Comparison of ENCODE assay signal across 24 cellular contexts in the genomic region with DNA sequence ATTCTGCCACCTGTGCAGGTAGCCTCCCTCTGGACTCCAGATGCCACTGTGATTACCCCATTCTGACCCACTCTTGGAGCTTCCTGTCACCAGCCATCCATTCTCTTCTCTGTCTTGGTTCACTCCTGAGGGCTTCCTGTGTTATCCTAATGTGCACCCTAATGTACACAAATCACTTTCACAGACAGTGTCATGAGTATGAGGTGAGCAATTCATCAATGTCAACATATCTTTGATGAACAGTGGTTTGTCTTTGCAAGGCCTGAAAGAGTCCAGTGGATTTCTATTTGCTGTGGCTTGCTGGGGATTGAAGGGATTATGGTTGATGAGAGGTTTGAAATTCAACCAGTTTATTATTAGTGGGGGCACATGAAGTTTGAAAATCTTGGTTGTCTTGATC.
A peak's percentile ranks its signal among the peaks of the same experiment; 100 is the strongest.
DNase-seq lines count a peak whose midpoint lies in the region; ATAC-seq, FAIRE-seq and TF ChIP-seq lines count a peak whose summit lies in the region.
"Had no signal": no experiment of that assay in that cellular context is flagged by ENCODE, and none has a peak within 500 bp of the region (broad histone marks: within the 10 kb centered on the region; RNA-seq: fewer than 3 reads in every experiment).

No MANE protein-coding gene starts in this region.

- H3K27me3 ChIP-seq in HepG2 (ENCODE audit: control insufficient read depth in 1 of 2, insufficient read depth in 2 of 2, low read length in 2 of 2) (no peaks in the 10 kb centered on the region), right lobe of liver (no peaks in the 10 kb centered on the region), lower lobe of right lung (ENCODE audit: low read depth) (no peaks in the 10 kb centered on the region)
- H3K27me3 ChIP-seq: BLaER1 had no signal

- DNase-seq in DMS53 (lab: John Stamatoyannopoulos, UW) (peak; percentile 50), DMS53 treated with DMSO at 0.1 percent for 48 hours (lab: John Stamatoyannopoulos, UW; ENCODE audit: unreplicated experiment) (no peak), HepG2 (ENCODE audit: low spot score) (peak; percentile 69), right lobe of liver (no peak), NCI-H146 treated with DMSO at 0.1 percent for 48 hours (lab: John Stamatoyannopoulos, UW; ENCODE audit: unreplicated experiment) (peak; percentile 17), lower lobe of right lung (no peak)
- DNase-seq: CD4-positive, CD25-positive, alpha-beta regulatory T cell; CD8-positive, alpha-beta T cell; DMS 273 treated with DMSO at 0.1 percent for 48 hours; EL; GF-D8; H9; HFFc6 had no signal

- H3K4me3 ChIP-seq in HepG2 (replicated peaks in 1 of 3; ENCODE audit: insufficient read depth in 1 of 3, low read depth in 2 of 3, low read length in 3 of 3) (no peak overlapping the region), right lobe of liver (no peak overlapping the region), lower lobe of right lung (no peak overlapping the region)
- H3K4me3 ChIP-seq: BLaER1, GM23338 had no signal

- H3K27ac ChIP-seq in HepG2 (ENCODE audit: extremely low read length, insufficient read depth, low read length) (no peak overlapping the region), right lobe of liver (no peak overlapping the region), lower lobe of right lung (no peak overlapping the region)
- H3K27ac ChIP-seq: 22Rv1, BLaER1, C4-2B had no signal

- H3K9me3 ChIP-seq in HepG2 (ENCODE audit: low read length) (no peaks in the 10 kb centered on the region), right lobe of liver (no peaks in the 10 kb centered on the region), lower lobe of right lung (no peaks in the 10 kb centered on the region)

- TF ChIP-seq EP300 in HepG2 (IDR thresholded peaks at IDR 0.05; ENCODE audit: low read depth in 2 of 2, low read length in 2 of 2), result peak in 1 of 2 experiments; percentile 46; a peak in 1 of 4 replicates
- no peak; the same call in 1 of the 2 replicates for TF ChIP-seq EP300 in HepG2 (CRISPR knock-in tag; IDR thresholded peaks at IDR 0.05; ENCODE audit: borderline replicate concordance)

- no peaks in the 10 kb centered on the region for H3K79me2 ChIP-seq in HepG2 (ENCODE audit: insufficient read depth, low read length)

- TF ChIP-seq POLR2A in HepG2 (IDR thresholded peaks at IDR 0.05; ENCODE audit: insufficient read depth in 1 of 2, low read depth in 2 of 2, low read length in 2 of 2), result no peak
- TF ChIP-seq POLR2A in right lobe of liver (IDR thresholded peaks at IDR 0.05), result no peak

- ATAC-seq in HepG2, result peak; percentile 76
- ATAC-seq in right lobe of liver, result no peak
- no peak for ATAC-seq in lower lobe of right lung
- no peak for ATAC-seq in GM21526 (IDR thresholded peaks at IDR 0.05; ENCODE audit: low FRiP score, unreplicated experiment)
- no peak for ATAC-seq in GM18873 (IDR thresholded peaks at IDR 0.05; ENCODE audit: low FRiP score, unreplicated experiment)
- ATAC-seq: CD8-positive, alpha-beta T cell; GM23338; HCT116 had no signal

- no peak for TF ChIP-seq RAD21 in HepG2 (CRISPR knock-in tag; IDR thresholded peaks at IDR 0.05)

- H3K4me2 ChIP-seq in HepG2 (ENCODE audit: low read depth, low read length), result no peak overlapping the region; the same call in 1 of the 2 replicates
- H3K4me2 ChIP-seq: BLaER1, GM23338 had no signal

- no TSS peak for BruUV-seq in HepG2 (replicated peaks; lab: Mats Ljungman, UMichigan)

- intact Hi-C loops in HepG2 (cut with micrococcal nuclease; ENCODE audit: unreplicated experiment) (no loop called here), right lobe of liver (cut with DNase I) (no loop called here), lower lobe of right lung (cut with DNase I) (no loop called here)

- TF ChIP-seq CTCF in HepG2 (CRISPR knock-in tag; IDR thresholded peaks at IDR 0.05) (no peak), right lobe of liver (IDR thresholded peaks at IDR 0.05) (no peak), lower lobe of right lung (IDR thresholded peaks at IDR 0.05) (no peak)

- in situ Hi-C loops in HepG2 (cut with HindIII; ENCODE audit: extremely low pct_ligation_motif_present, low pct_unique_long_range_greater_than_20kb), result no loop called here

- peaks cover 12% of the 10 kb centered on the region for H3K4me1 ChIP-seq in HepG2 (ENCODE audit: insufficient read depth, low read length)
- no peaks in the 10 kb centered on the region for H3K4me1 ChIP-seq in right lobe of liver
- H3K4me1 ChIP-seq in lower lobe of right lung, result no peaks in the 10 kb centered on the region
- H3K4me1 ChIP-seq: BLaER1 had no signal

- POLR2A ChIA-PET in HepG2 (lab: Yijun Ruan, JAX), result no interaction called here

- FAIRE-seq in HepG2 (lab: Jason Lieb, UNC), result no peak
- FAIRE-seq: A204.1, D721Med, GM12891, GM18507 had no signal

- H3K36me3 ChIP-seq in HepG2 (replicated peaks in 1 of 2; ENCODE audit: control insufficient read depth in 1 of 2, insufficient read depth in 2 of 2, low read length in 2 of 2), result no peaks in the 10 kb centered on the region
- no peaks in the 10 kb centered on the region for H3K36me3 ChIP-seq in right lobe of liver
- H3K36me3 ChIP-seq in lower lobe of right lung, result no peaks in the 10 kb centered on the region
- H3K36me3 ChIP-seq: BLaER1 had no signal

- H2AFZ ChIP-seq in HepG2 (ENCODE audit: low read length), result no peak overlapping the region
- H2AFZ ChIP-seq: GM23338 had no signal

- no peak overlapping the region for H3K9ac ChIP-seq in HepG2 (ENCODE audit: insufficient read depth, low read depth, low read length)
- H3K9ac ChIP-seq: BLaER1 had no signal

- no peaks in the 10 kb centered on the region for H4K20me1 ChIP-seq in HepG2 (ENCODE audit: insufficient read depth, low read length)
- H4K20me1 ChIP-seq: BLaER1 had no signal

- CTCF ChIA-PET in HepG2 (lab: Yijun Ruan, JAX; ENCODE audit: low intra/inter-chr PET ratio, low total read pairs), result no interaction called here

TF ChIP-seq in HepG2, 621 proteins besides CTCF, POLR2A, EP300 and RAD21 (continues in another document):
- TF ChIP-seq ZNF652 (CRISPR knock-in tag; IDR thresholded peaks at IDR 0.05; ENCODE audit: borderline replicate concordance, low read depth) (no peak), ZNF292 (CRISPR knock-in tag; IDR thresholded peaks at IDR 0.05; ENCODE audit: borderline replicate concordance, low read depth) (no peak; the same call in 1 of the 2 replicates), KDM1A (CRISPR knock-in tag; IDR thresholded peaks at IDR 0.05) (no peak), GABPA (IDR thresholded peaks at IDR 0.05; ENCODE audit: low read depth, low read length) (no peak), GABPA (CRISPR knock-in tag; IDR thresholded peaks at IDR 0.05; ENCODE audit: low read depth) (0 out of 2 replicates have a peak, but pooled peaks have one; percentile 15), RXRB (CRISPR knock-in tag; IDR thresholded peaks at IDR 0.05; ENCODE audit: borderline replicate concordance) (peak; percentile 59; the same call in 1 of the 2 replicates), GFI1 (CRISPR knock-in tag; IDR thresholded peaks at IDR 0.05; ENCODE audit: borderline replicate concordance) (peak; percentile 63; the same call in 1 of the 2 replicates), SOX13 (IDR thresholded peaks at IDR 0.05) (no peak), SOX13 (CRISPR knock-in tag; conservative IDR thresholded peaks at IDR 0.05 in 1 of 2, IDR thresholded peaks at IDR 0.05 in 1 of 2) (peak in 1 of 2 experiments; percentile 41; a peak in 1 of 4 replicates), SALL1 (CRISPR knock-in tag; IDR thresholded peaks at IDR 0.05) (peak; percentile 16; the same call in 1 of the 2 replicates), SUZ12 (IDR thresholded peaks at IDR 0.05; ENCODE audit: low read depth, low read length) (no peak), HOXA5 (CRISPR knock-in tag; IDR thresholded peaks at IDR 0.05) (peak; percentile 99), ZFYVE20 (CRISPR knock-in tag; IDR thresholded peaks at IDR 0.05; ENCODE audit: borderline replicate concordance, low read depth) (no peak), TCF7 (IDR thresholded peaks at IDR 0.05; ENCODE audit: low read depth) (peak; percentile 52), HOXA9 (CRISPR knock-in tag; IDR thresholded peaks at IDR 0.05; ENCODE audit: borderline replicate concordance) (peak; percentile 46; the same call in 1 of the 2 replicates), ZNF556 (CRISPR knock-in tag; IDR thresholded peaks at IDR 0.05; ENCODE audit: borderline replicate concordance) (no peak), HMG20B (CRISPR knock-in tag; conservative IDR thresholded peaks at IDR 0.05) (peak; percentile 49; the same call in 1 of the 2 replicates)
- TF ChIP-seq, protein P1, sequence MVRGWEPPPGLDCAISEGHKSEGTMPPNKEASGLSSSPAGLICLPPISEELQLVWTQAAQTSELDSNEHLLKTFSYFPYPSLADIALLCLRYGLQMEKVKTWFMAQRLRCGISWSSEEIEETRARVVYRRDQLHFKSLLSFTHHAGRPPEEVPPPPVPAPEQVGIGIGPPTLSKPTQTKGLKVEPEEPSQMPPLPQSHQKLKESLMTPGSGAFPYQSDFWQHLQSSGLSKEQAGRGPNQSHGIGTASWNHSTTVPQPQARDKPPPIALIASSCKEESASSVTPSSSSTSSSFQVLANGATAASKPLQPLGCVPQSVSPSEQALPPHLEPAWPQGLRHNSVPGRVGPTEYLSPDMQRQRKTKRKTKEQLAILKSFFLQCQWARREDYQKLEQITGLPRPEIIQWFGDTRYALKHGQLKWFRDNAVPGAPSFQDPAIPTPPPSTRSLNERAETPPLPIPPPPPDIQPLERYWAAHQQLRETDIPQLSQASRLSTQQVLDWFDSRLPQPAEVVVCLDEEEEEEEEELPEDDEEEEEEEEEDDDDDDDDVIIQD (CRISPR knock-in tag; IDR thresholded peaks at IDR 0.05; ENCODE audit: low read depth), result peak; percentile 36; the same call in 1 of the 2 replicates
- TF ChIP-seq, protein P2, sequence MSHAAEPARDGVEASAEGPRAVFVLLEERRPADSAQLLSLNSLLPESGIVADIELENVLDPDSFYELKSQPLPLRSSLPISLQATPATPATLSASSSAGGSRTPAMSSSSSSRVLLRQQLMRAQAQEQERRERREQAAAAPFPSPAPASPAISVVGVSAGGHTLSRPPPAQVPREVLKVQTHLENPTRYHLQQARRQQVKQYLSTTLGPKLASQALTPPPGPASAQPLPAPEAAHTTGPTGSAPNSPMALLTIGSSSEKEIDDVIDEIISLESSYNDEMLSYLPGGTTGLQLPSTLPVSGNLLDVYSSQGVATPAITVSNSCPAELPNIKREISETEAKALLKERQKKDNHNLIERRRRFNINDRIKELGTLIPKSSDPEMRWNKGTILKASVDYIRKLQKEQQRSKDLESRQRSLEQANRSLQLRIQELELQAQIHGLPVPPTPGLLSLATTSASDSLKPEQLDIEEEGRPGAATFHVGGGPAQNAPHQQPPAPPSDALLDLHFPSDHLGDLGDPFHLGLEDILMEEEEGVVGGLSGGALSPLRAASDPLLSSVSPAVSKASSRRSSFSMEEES (CRISPR knock-in tag; IDR thresholded peaks at IDR 0.05), result peak; percentile 48; the same call in 1 of the 2 replicates

Comparison
In these comparisons a context has a peak if more than half of its experiments do, and no peak if none do; other contexts are left out.
1. DNase-seq: peak in DMS53 (single experiment), HepG2 (single experiment) and NCI-H146 treated with DMSO at 0.1 percent for 48 hours (single experiment); none in DMS53 treated with DMSO at 0.1 percent for 48 hours (single experiment), right lobe of liver (0 of 3) and lower lobe of right lung (single experiment).